Comparison of ENCODE assay signal across 23 cellular contexts in the genomic region with DNA sequence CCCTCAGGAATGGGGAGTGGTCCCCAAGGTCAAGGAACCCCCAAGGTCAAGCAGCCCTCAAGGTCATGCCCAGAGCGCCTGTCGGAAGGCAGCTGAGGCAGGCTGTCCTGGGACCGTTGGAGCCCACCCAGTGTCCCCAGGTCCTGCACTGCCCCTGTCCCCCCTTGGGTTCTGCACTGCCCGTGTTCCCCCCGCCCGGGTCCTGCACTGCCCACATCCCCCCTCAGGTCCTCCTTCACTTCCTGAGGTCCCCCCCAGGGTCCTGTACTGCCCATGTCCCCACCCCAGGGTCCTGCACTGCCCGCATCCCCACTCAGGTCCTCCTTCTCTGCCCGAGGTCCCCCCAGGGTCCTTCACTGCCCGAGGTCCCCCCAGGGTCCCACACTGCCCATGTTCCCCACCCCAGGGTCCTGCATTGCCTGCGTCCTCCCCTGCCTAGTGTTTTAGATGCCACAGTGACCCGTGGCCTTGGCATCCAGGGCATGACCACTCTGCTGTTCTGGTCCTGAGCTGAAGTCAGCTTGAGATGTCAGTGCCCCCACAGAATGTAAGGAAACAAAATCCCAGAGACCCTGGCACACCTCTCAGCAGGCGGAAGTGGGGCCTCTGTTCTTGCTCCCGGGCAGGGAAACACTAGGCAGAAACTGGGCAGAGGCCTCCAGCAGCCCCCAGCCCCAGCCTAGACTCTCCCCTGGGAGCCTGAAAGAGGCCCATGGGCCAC.
DNase-seq lines count a peak whose midpoint lies in the region; ATAC-seq and TF ChIP-seq lines count a peak whose summit lies in the region.
"Had no signal": no experiment of that assay in that cellular context is flagged by ENCODE, and none has a peak within 500 bp of the region (broad histone marks: within the 10 kb centered on the region; RNA-seq: fewer than 3 reads in every experiment).

No MANE protein-coding gene starts in this region.

- peak overlapping the region; percentile 38 for H3K14ac ChIP-seq in neuronal stem cell (ENCODE audit: low read length)

- WGBS in neuronal stem cell (ENCODE audit: extremely low coverage in 2 of 2, insufficient read length in 2 of 2, insufficient replicate concordance in 1 of 2), 2 donors: no CpG with 5 or more reads among the region's 13 CpGs

- H3K4me3 Mint-ChIP-seq in stimulated activated naive CD8-positive, alpha-beta T cell treated with anti-CD3 and anti-CD28 coated beads, Interleukin-15, amount 100 ng/mL, for 72 hours: no peak overlapping the region
- H3K4me3 Mint-ChIP-seq: activated naive CD8-positive, alpha-beta T cell; CD8-positive, alpha-beta memory T cell; stimulated activated effector memory CD8-positive, alpha-beta T cell treated with anti-CD3 and anti-CD28 coated beads, Interleukin-12 subunit alpha, Interleukin-12 subunit beta, amount 100 ng/mL, for 72 hours; T-helper 17 cell had no signal

- no peak overlapping the region for H3K4me2 ChIP-seq in neuronal stem cell (ENCODE audit: insufficient read depth, low read length, poor library complexity, severe bottlenecking)

- no peak overlapping the region for H3K23ac ChIP-seq in neuronal stem cell (ENCODE audit: low read depth, low read length, poor library complexity)

- no peak for TF ChIP-seq POLR2A in vagina (IDR thresholded peaks at IDR 0.05)

- no peak overlapping the region for H4K91ac ChIP-seq in neuronal stem cell (ENCODE audit: low read depth, low read length, poor library complexity)

- H3K79me1 ChIP-seq in neuronal stem cell (ENCODE audit: low read depth, low read length): peaks cover 6% of the 10 kb centered on the region

- H3K27me3 ChIP-seq in neuronal stem cell (ENCODE audit: control insufficient read depth in 3 of 3, insufficient read depth in 3 of 3, low read depth in 1 of 3, low read length in 3 of 3) (peaks cover 0 to 3% (median 0%) of the 10 kb centered on the region in 3 experiments), vagina (no peaks in the 10 kb centered on the region)
- H3K27me3 ChIP-seq: neutrophil had no signal

- TF ChIP-seq CTCF in vagina (IDR thresholded peaks at IDR 0.05): no peak
- no peak for TF ChIP-seq CTCF in RWPE1 (conservative IDR thresholded peaks at IDR 0.05; ENCODE audit: low read depth)

- no peak overlapping the region for H3K4ac ChIP-seq in neuronal stem cell (ENCODE audit: low read length)

- H3K36me3 ChIP-seq in neuronal stem cell (replicated peaks in 1 of 2; ENCODE audit: control insufficient read depth in 2 of 2, insufficient read depth in 2 of 2, low read length in 2 of 2) (no peaks in the 10 kb centered on the region), vagina (no peaks in the 10 kb centered on the region)
- H3K36me3 ChIP-seq: neutrophil had no signal

- POLR2A ChIA-PET in RWPE1 (lab: Yijun Ruan, JAX; ENCODE audit: low non-redundant PET): no interaction called here

- H2BK120ac ChIP-seq in neuronal stem cell (ENCODE audit: low read depth, low read length): no peak overlapping the region

- H3K9me3 Mint-ChIP-seq in stimulated activated naive CD8-positive, alpha-beta T cell treated with anti-CD3 and anti-CD28 coated beads, Interleukin-15, amount 100 ng/mL, for 72 hours: no peaks in the 10 kb centered on the region
- H3K9me3 Mint-ChIP-seq: stimulated activated effector memory CD8-positive, alpha-beta T cell treated with anti-CD3 and anti-CD28 coated beads, Interleukin-12 subunit alpha, Interleukin-12 subunit beta, amount 100 ng/mL, for 72 hours had no signal

- peaks cover 27% of the 10 kb centered on the region for H3K27me3 Mint-ChIP-seq in stimulated activated naive CD8-positive, alpha-beta T cell treated with anti-CD3 and anti-CD28 coated beads, Interleukin-15, amount 100 ng/mL, for 72 hours

- no peak overlapping the region for H3K27ac Mint-ChIP-seq in stimulated activated naive CD8-positive, alpha-beta T cell treated with anti-CD3 and anti-CD28 coated beads, Interleukin-15, amount 100 ng/mL, for 72 hours
- H3K27ac Mint-ChIP-seq: activated naive CD8-positive, alpha-beta T cell; CD8-positive, alpha-beta memory T cell; stimulated activated effector memory CD8-positive, alpha-beta T cell treated with anti-CD3 and anti-CD28 coated beads, Interleukin-12 subunit alpha, Interleukin-12 subunit beta, amount 100 ng/mL, for 72 hours; T-helper 17 cell had no signal

- H3K27ac ChIP-seq in neuronal stem cell (replicated peaks; ENCODE audit: low read length): no peak overlapping the region
- no peak overlapping the region for H3K27ac ChIP-seq in vagina
- no peak overlapping the region for H3K27ac ChIP-seq in RWPE1
- H3K27ac ChIP-seq: neutrophil, VCaP had no signal

- no peak overlapping the region for H4K8ac ChIP-seq in neuronal stem cell (ENCODE audit: low read depth, low read length)

- no peak overlapping the region for H2AFZ ChIP-seq in neuronal stem cell (ENCODE audit: low read length)

- H3K9ac ChIP-seq in neuronal stem cell (ENCODE audit: low read depth, low read length, poor library complexity): no peak overlapping the region

- intact Hi-C loops in vagina (cut with DNase I): no loop called here

- H3K9me3 ChIP-seq in neuronal stem cell (replicated peaks in 1 of 2; ENCODE audit: control insufficient read depth in 2 of 2, insufficient read depth in 1 of 2, low read depth in 1 of 2, low read length in 2 of 2): peaks cover 0 to 2% of the 10 kb centered on the region in 2 donors
- H3K9me3 ChIP-seq in vagina: no peaks in the 10 kb centered on the region
- H3K9me3 ChIP-seq: neutrophil had no signal

- H3K4me1 Mint-ChIP-seq in stimulated activated naive CD8-positive, alpha-beta T cell treated with anti-CD3 and anti-CD28 coated beads, Interleukin-15, amount 100 ng/mL, for 72 hours: no peaks in the 10 kb centered on the region
- H3K4me1 Mint-ChIP-seq: CD8-positive, alpha-beta memory T cell; stimulated activated effector memory CD8-positive, alpha-beta T cell treated with anti-CD3 and anti-CD28 coated beads, Interleukin-12 subunit alpha, Interleukin-12 subunit beta, amount 100 ng/mL, for 72 hours; T-helper 17 cell had no signal

- H2BK12ac ChIP-seq in neuronal stem cell (ENCODE audit: low read length): no peak overlapping the region

- ATAC-seq in stimulated activated naive CD8-positive, alpha-beta T cell treated with anti-CD3 and anti-CD28 coated beads, Interleukin-15, amount 100 ng/mL, for 72 hours: peak; percentile 38
- no peak for ATAC-seq in stimulated activated naive CD8-positive, alpha-beta T cell treated with anti-CD3 and anti-CD28 coated beads, Interleukin-15, Interleukin-2, amounts not matched to agents 100 U/mL and 50 U/mL, for 24 hours
- no peak for ATAC-seq in HG02623 (IDR thresholded peaks at IDR 0.05; ENCODE audit: unreplicated experiment)
- ATAC-seq: PC-3, T-helper 17 cell had no signal

- H3K18ac ChIP-seq in neuronal stem cell (ENCODE audit: low read length): peak overlapping the region; percentile 19

- peak overlapping the region; percentile 14 for H2AK5ac ChIP-seq in neuronal stem cell (ENCODE audit: low read depth, low read length)

- CTCF ChIA-PET in RWPE1 (lab: Yijun Ruan, JAX): no interaction called here

- peak overlapping the region; percentile 39 for H2BK5ac ChIP-seq in neuronal stem cell (ENCODE audit: low read length)

- peaks cover 0 to 2% of the 10 kb centered on the region in 2 donors for H3K4me1 ChIP-seq in neuronal stem cell (ENCODE audit: control insufficient read depth in 2 of 2, insufficient read depth in 1 of 2, low read depth in 1 of 2, low read length in 2 of 2)
- no peaks in the 10 kb centered on the region for H3K4me1 ChIP-seq in vagina

- DNase-seq in stimulated activated naive CD8-positive, alpha-beta T cell treated with anti-CD3 and anti-CD28 coated beads, Interleukin-15, amount 100 ng/mL, for 72 hours: no peak
- no peak for DNase-seq in stimulated activated naive CD8-positive, alpha-beta T cell treated with anti-CD3 and anti-CD28 coated beads, Interleukin-15, Interleukin-2, amounts not matched to agents 100 U/mL and 50 U/mL, for 24 hours
- DNase-seq in ecto neural progenitor cell (ENCODE audit: low spot score) (peak; percentile 39), neuronal stem cell (ENCODE audit: low spot score) (no peak), vagina (ENCODE audit: extremely low spot score in 2 of 2) (peak; percentile 62 to 87), RWPE1 (ENCODE audit: low spot score) (no peak), CD1c-positive myeloid dendritic cell (ENCODE audit: extremely low spot score) (no peak)
- DNase-seq: activated CD4-positive, alpha-beta T cell treated with anti-CD3 and anti-CD28 coated beads, Interleukin-2, amount 50 U/mL, for 48 hours; activated T-cell treated with anti-CD3 and anti-CD28 coated beads, Interleukin-2, amount 50 U/mL, for 48 hours; GOT3; Karpas-422; NCI-H187 treated with DMSO at 0.1 percent for 48 hours; NCI-H226; PC-3; retina; T-helper 17 cell; trophoblast cell had no signal

- H2BK15ac ChIP-seq in neuronal stem cell (ENCODE audit: low read length): no peak overlapping the region

- peak overlapping the region in 1 of 2 donors; percentile 11 for H3K4me3 ChIP-seq in neuronal stem cell (ENCODE audit: low read length in 2 of 2)
- H3K4me3 ChIP-seq in vagina: no peak overlapping the region

Comparison
In these comparisons a context has a peak if more than half of its experiments do, and no peak if none do; other contexts are left out.
1. DNase-seq: peak in ecto neural progenitor cell (single experiment) and vagina (2 of 2); none in stimulated activated naive CD8-positive, alpha-beta T cell treated with anti-CD3 and anti-CD28 coated beads, Interleukin-15, amount 100 ng/mL, for 72 hours (0 of 2), stimulated activated naive CD8-positive, alpha-beta T cell treated with anti-CD3 and anti-CD28 coated beads, Interleukin-15, Interleukin-2, amounts not matched to agents 100 U/mL and 50 U/mL, for 24 hours (single experiment), neuronal stem cell (single experiment), RWPE1 (single experiment) and CD1c-positive myeloid dendritic cell (single experiment).